Comparison of ENCODE assay signal across 25 cellular contexts in genomic region chr10:121073743-121074142, GRCh38.
A peak's percentile ranks its signal among the peaks of the same experiment; 100 is the strongest.
DNase-seq lines count a peak whose midpoint lies in the region; ATAC-seq, FAIRE-seq and TF ChIP-seq lines count a peak whose summit lies in the region.
"Had no signal": no experiment of that assay in that cellular context is flagged by ENCODE, and none has a peak within 500 bp of the region (broad histone marks: within the 10 kb centered on the region; RNA-seq: fewer than 3 reads in every experiment).

No MANE protein-coding gene starts in this region.

- H3K27ac Mint-ChIP-seq in activated T-cell treated with anti-CD3 and anti-CD28 coated beads, Interleukin-2, amount 50 U/mL, for 72 hours, result no peak overlapping the region
- H3K27ac Mint-ChIP-seq: B cell; CD14-positive monocyte; CD4-positive, alpha-beta T cell; GM23338; HFFc6 had no signal

- TF ChIP-seq EP300 in H1 (IDR thresholded peaks at IDR 0.05; ENCODE audit: borderline replicate concordance in 1 of 2, low read depth in 2 of 2, low read length in 2 of 2), result no peak
- TF ChIP-seq EP300 in sigmoid colon (IDR thresholded peaks at IDR 0.05), result peak in 1 of 4 donors; percentile 46

- no peak overlapping the region for H2AK5ac ChIP-seq in H1 (ENCODE audit: low read depth, low read length)

- H3K23ac ChIP-seq in H1 (ENCODE audit: insufficient read length), result no peak overlapping the region

- H3K36me3 ChIP-seq in cardiac muscle cell (no peaks in the 10 kb centered on the region), heart right ventricle (no peaks in the 10 kb centered on the region), H1 (ENCODE audit: control insufficient read depth in 2 of 4, insufficient read depth in 4 of 4, low read length in 3 of 4) (no peaks in the 10 kb centered on the region), sigmoid colon (no peaks in the 10 kb centered on the region)
- H3K36me3 ChIP-seq: BLaER1 treated with 17β-estradiol and CSF1 and Interleukin-3, amounts not matched to agents 10 nM and 100 nM; HAP-1 had no signal

- no peak overlapping the region for H3K9ac ChIP-seq in H1 (replicated peaks in 1 of 4; ENCODE audit: extremely low read depth in 1 of 4, low read depth in 3 of 4, low read length in 3 of 4)
- H3K9ac ChIP-seq: BLaER1 treated with 17β-estradiol and CSF1 and Interleukin-3, amounts not matched to agents 10 nM and 100 nM had no signal

- H3K4ac ChIP-seq in H1 (replicated peaks; ENCODE audit: insufficient read length, low read depth, low read length), result no peak overlapping the region

- TF ChIP-seq CTCF in cardiac muscle cell (IDR thresholded peaks at IDR 0.05; ENCODE audit: low read depth, low read length), result no peak
- TF ChIP-seq CTCF in heart right ventricle (IDR thresholded peaks at IDR 0.05), result no peak
- no peak for TF ChIP-seq CTCF in H1 (IDR thresholded peaks at IDR 0.05; ENCODE audit: control extremely low read depth in 1 of 3, insufficient read depth in 1 of 3, low read depth in 1 of 3, low read length in 3 of 3)
- no peak for TF ChIP-seq CTCF in sigmoid colon (IDR thresholded peaks at IDR 0.05)

- no peaks in the 10 kb centered on the region for H3K36me3 Mint-ChIP-seq in activated T-cell treated with anti-CD3 and anti-CD28 coated beads, Interleukin-2, amount 50 U/mL, for 72 hours (ENCODE audit: insufficient read depth in 2 of 2)
- H3K36me3 Mint-ChIP-seq: CD14-positive monocyte had no signal

- no peak overlapping the region for H4K91ac ChIP-seq in H1 (replicated peaks; ENCODE audit: insufficient read length, low read length)

- no peak overlapping the region for H2BK20ac ChIP-seq in H1 (ENCODE audit: low read length)

- ATAC-seq in heart right ventricle (no peak), HG02884 (IDR thresholded peaks at IDR 0.05; ENCODE audit: unreplicated experiment) (no peak), HG03108 (IDR thresholded peaks at IDR 0.05; ENCODE audit: unreplicated experiment) (no peak)
- ATAC-seq in activated T-cell treated with anti-CD3 and anti-CD28 coated beads, Interleukin-2, amount 50 U/mL, for 72 hours (replicated peaks in 1 of 2), result no peak
- ATAC-seq: GM23338 had no signal

- TF ChIP-seq POLR2A in H1 (IDR thresholded peaks at IDR 0.05; ENCODE audit: control extremely low read depth in 1 of 2, low read depth in 2 of 2, low read length in 2 of 2) (no peak), sigmoid colon (IDR thresholded peaks at IDR 0.05) (no peak)

- H2BK5ac ChIP-seq in H1 (ENCODE audit: low read depth, low read length), result no peak overlapping the region

- H2BK15ac ChIP-seq in H1 (ENCODE audit: low read length), result no peak overlapping the region

- no peaks in the 10 kb centered on the region for H3K9me3 Mint-ChIP-seq in activated T-cell treated with anti-CD3 and anti-CD28 coated beads, Interleukin-2, amount 50 U/mL, for 72 hours
- H3K9me3 Mint-ChIP-seq: CD4-positive, alpha-beta T cell; GM23338 had no signal

- TF ChIP-seq RAD21 in H1 (IDR thresholded peaks at IDR 0.05 in 1 of 2, conservative IDR thresholded peaks at IDR 0.05 in 1 of 2; ENCODE audit: low read depth in 2 of 2, low read length in 2 of 2), result no peak

- H2AFZ ChIP-seq in H1 (ENCODE audit: low read length), result no peak overlapping the region
- H2AFZ ChIP-seq: GM23338 had no signal

- H4K5ac ChIP-seq in H1 (ENCODE audit: insufficient read length, low read depth, low read length), result no peak overlapping the region

- H3K27ac ChIP-seq in cardiac muscle cell (peak overlapping the region; percentile 31), heart right ventricle (no peak overlapping the region), H1 (ENCODE audit: low read depth, low read length) (no peak overlapping the region), sigmoid colon (peak overlapping the region; percentile 27 to 77 (median 46))
- H3K27ac ChIP-seq: 22Rv1; BLaER1 treated with 17β-estradiol and CSF1 and Interleukin-3, amounts not matched to agents 10 nM and 100 nM had no signal

- 42 to 54% methylated on average over 5 of the region's 5 CpGs for WGBS in heart right ventricle, 2 donors
- 94% methylated on average over 5 of the region's 5 CpGs; no CpG with 5 or more reads in 1 of the 2 experiments for WGBS in H1 (ENCODE audit: extremely low coverage in 1 of 2, insufficient coverage in 1 of 2, insufficient read length in 1 of 2, insufficient replicate concordance in 2 of 2, low coverage in 1 of 2, low lambda C conversion rate in 2 of 2, missing lambda C conversion rate in 1 of 2), 2 experiments
- WGBS in sigmoid colon, 2 donors, result 86 to 94% methylated on average over 5 of the region's 5 CpGs

- H3K79me2 ChIP-seq in H1 (ENCODE audit: control insufficient read depth in 1 of 2, insufficient read depth in 2 of 2, low read length in 2 of 2), result no peaks in the 10 kb centered on the region

- POLR2A ChIA-PET in H1 (lab: Charles Lee; ENCODE audit: partially characterized antibody), result no interaction called here

- H3K56ac ChIP-seq in H1 (replicated peaks; ENCODE audit: insufficient read length, low read depth, low read length), result no peak overlapping the region

- CTCF ChIA-PET in H1 (lab: Charles Lee; ENCODE audit: partially characterized antibody), result interaction anchor here (0.8 to 1.4 kb wide), 3 partner anchors 9 to 14 kb away, joined by 3 to 4 read pairs (median 3); no protein-coding TSS in a partner anchor

- H3K79me1 ChIP-seq in H1 (ENCODE audit: low read depth, low read length), result no peaks in the 10 kb centered on the region

- no peak overlapping the region for H2BK120ac ChIP-seq in H1 (replicated peaks; ENCODE audit: low read depth, low read length)

- H3K4me1 Mint-ChIP-seq in activated T-cell treated with anti-CD3 and anti-CD28 coated beads, Interleukin-2, amount 50 U/mL, for 72 hours (ENCODE audit: low read depth), result no peaks in the 10 kb centered on the region
- H3K4me1 Mint-ChIP-seq: B cell had no signal

- no peak overlapping the region for H4K8ac ChIP-seq in H1 (ENCODE audit: extremely low read depth, insufficient read depth, low read length)

- H3K4me1 ChIP-seq in cardiac muscle cell (ENCODE audit: low read depth) (peaks cover 29% of the 10 kb centered on the region), heart right ventricle (peaks cover 0 to 15% (median 5%) of the 10 kb centered on the region in 9 donors), H1 (replicated peaks in 1 of 4; ENCODE audit: control insufficient read depth in 3 of 4, insufficient read depth in 4 of 4, low read length in 3 of 4) (no peaks in the 10 kb centered on the region), sigmoid colon (peaks cover 0 to 88% (median 71%) of the 10 kb centered on the region in 4 donors)

- no peak overlapping the region for H3K14ac ChIP-seq in H1 (ENCODE audit: insufficient read length)

- no peak overlapping the region for H3K4me3 Mint-ChIP-seq in activated T-cell treated with anti-CD3 and anti-CD28 coated beads, Interleukin-2, amount 50 U/mL, for 72 hours
- H3K4me3 Mint-ChIP-seq: B cell; CD4-positive, alpha-beta T cell; GM23338; HFFc6 had no signal

- H3K18ac ChIP-seq in H1 (ENCODE audit: extremely low read depth, low read length), result no peak overlapping the region

- H3K23me2 ChIP-seq in H1 (ENCODE audit: low read depth, low read length), result no peaks in the 10 kb centered on the region

- no peak overlapping the region for H3K4me2 ChIP-seq in H1 (ENCODE audit: insufficient read depth in 1 of 2, low read depth in 2 of 2, low read length in 2 of 2)
- H3K4me2 ChIP-seq: BLaER1 treated with 17β-estradiol and CSF1 and Interleukin-3, amounts not matched to agents 10 nM and 100 nM; GM23338 had no signal

- H3K4me3 ChIP-seq in cardiac muscle cell, result no peak overlapping the region
- no peak overlapping the region for H3K4me3 ChIP-seq in heart right ventricle
- H3K4me3 ChIP-seq in H1 (ENCODE audit: extremely low read depth in 1 of 4, insufficient read depth in 2 of 4, low read depth in 3 of 4, low read length in 4 of 4), result no peak overlapping the region
- H3K4me3 ChIP-seq in sigmoid colon, result no peak overlapping the region
- H3K4me3 ChIP-seq: BLaER1 treated with 17β-estradiol and CSF1 and Interleukin-3, amounts not matched to agents 10 nM and 100 nM; GM23338; HAP-1 had no signal

- H3K27me3 ChIP-seq in cardiac muscle cell, result no peaks in the 10 kb centered on the region
- peaks cover 0 to 15% (median 4%) of the 10 kb centered on the region in 7 donors for H3K27me3 ChIP-seq in heart right ventricle
- H3K27me3 ChIP-seq in H1 (replicated peaks in 1 of 4; ENCODE audit: control insufficient read depth in 3 of 4, extremely low read depth in 1 of 4, insufficient read depth in 3 of 4, low read length in 3 of 4), result no peaks in the 10 kb centered on the region; a peak in 1 of 7 replicates
- no peaks in the 10 kb centered on the region for H3K27me3 ChIP-seq in sigmoid colon

- H4K20me1 ChIP-seq in H1 (replicated peaks in 1 of 2; ENCODE audit: control insufficient read depth in 1 of 2, insufficient read depth in 2 of 2, low read length in 2 of 2), result no peaks in the 10 kb centered on the region
- H4K20me1 ChIP-seq: BLaER1 treated with 17β-estradiol and CSF1 and Interleukin-3, amounts not matched to agents 10 nM and 100 nM had no signal

- no peaks in the 10 kb centered on the region for H3K27me3 Mint-ChIP-seq in activated T-cell treated with anti-CD3 and anti-CD28 coated beads, Interleukin-2, amount 50 U/mL, for 72 hours (ENCODE audit: low read depth)

- no peaks in the 10 kb centered on the region for H3K9me3 ChIP-seq in cardiac muscle cell (ENCODE audit: low read depth)
- no peaks in the 10 kb centered on the region for H3K9me3 ChIP-seq in heart right ventricle
- H3K9me3 ChIP-seq in H1 (ENCODE audit: insufficient read depth in 2 of 2, low read depth in 1 of 2, low read length in 1 of 2), result no peaks in the 10 kb centered on the region
- no peaks in the 10 kb centered on the region for H3K9me3 ChIP-seq in sigmoid colon
- H3K9me3 ChIP-seq: BLaER1 treated with 17β-estradiol and CSF1 and Interleukin-3, amounts not matched to agents 10 nM and 100 nM; HAP-1 had no signal

- DNase-seq in cardiac muscle cell (ENCODE audit: low read depth in 1 of 2, low spot score in 1 of 2) (peak in 1 of 2 donors; percentile 61), heart right ventricle (no peak), H1 (ENCODE audit: low read depth in 1 of 2, low spot score in 2 of 2) (no peak), sigmoid colon (no peak), NCI-H1694 treated with DMSO at 0.1 percent for 48 hours (lab: John Stamatoyannopoulos, UW) (no peak)
- DNase-seq in activated T-cell treated with anti-CD3 and anti-CD28 coated beads, Interleukin-2, amount 50 U/mL, for 72 hours, result no peak
- DNase-seq: Calu3; CD4-positive, alpha-beta T cell; COR-L47; DMS53; DMS79 treated with DMSO at 0.1 percent for 48 hours; GF-D8; HFFc6 had no signal

- FAIRE-seq in H1 (lab: Jason Lieb, UNC), result no peak
- FAIRE-seq: A204.1, GM12891, GM18507, H54 had no signal

- intact Hi-C loops in heart right ventricle (cut with DNase I), result no loop called here
- intact Hi-C loops in sigmoid colon (cut with DNase I), result loop anchor here (5.0 kb wide), 1 partner anchor 524 kb away; the partner anchor contains the start of gene FGFR2

- H2BK12ac ChIP-seq in H1 (ENCODE audit: low read depth, low read length), result 0 out of 2 replicates have a peak overlapping the region, but pooled peaks have one; percentile 17

TF ChIP-seq in H1, 55 proteins besides CTCF, POLR2A, EP300 and RAD21 (continues in another document):
- TF ChIP-seq TAF7 (optimal IDR thresholded peaks at IDR 0.05; ENCODE audit: borderline replicate concordance, low read depth, low read length) (no peak), EZH2 (IDR thresholded peaks at IDR 0.05; ENCODE audit: low read depth, low read length, severe bottlenecking) (no peak), RBBP5 (IDR thresholded peaks at IDR 0.05; ENCODE audit: borderline replicate concordance, low read depth, low read length) (no peak)

Comparison
In these comparisons a context has a peak if more than half of its experiments do, and no peak if none do; other contexts are left out.
1. H3K27ac ChIP-seq: peak in cardiac muscle cell (single experiment) and sigmoid colon (4 of 4); none in heart right ventricle (0 of 10) and H1 (single experiment).